Comparison of ENCODE assay signal across 9 cellular contexts in genomic region chr18:54647176-54647575, GRCh38. TPM values are rescaled to one million over a fixed set of nuclear protein-coding genes. Genes with fewer than 3 reads are reported as not detected.
DNase-seq lines count a peak whose midpoint lies in the region; ATAC-seq, FAIRE-seq and TF ChIP-seq lines count a peak whose summit lies in the region.
"Had no signal": no experiment of that assay in that cellular context is flagged by ENCODE, and none has a peak within 500 bp of the region (broad histone marks: within the 10 kb centered on the region; RNA-seq: fewer than 3 reads in every experiment).

No MANE protein-coding gene starts in this region.

- no peaks in the 10 kb centered on the region for H3K4me1 ChIP-seq in body of pancreas

- H3K4me1 Mint-ChIP-seq in activated T-helper 17 cell treated with anti-CD3 and anti-CD28 coated beads, Interleukin-2, amount 50 U/mL, for 72 hours = no peaks in the 10 kb centered on the region

- TF ChIP-seq CTCF in GM12872 (IDR thresholded peaks at IDR 0.05; ENCODE audit: insufficient read depth, low read depth, low read length) (peak; percentile 24; the same call in 2 of the 3 replicates), body of pancreas (IDR thresholded peaks at IDR 0.05) (peak; percentile 13 to 74 (median 63)), neural cell (IDR thresholded peaks at IDR 0.05; ENCODE audit: poor library complexity, severe bottlenecking) (peak; percentile 68)

- no peak overlapping the region for H3K4me2 ChIP-seq in neural cell (ENCODE audit: low read length)

- intact Hi-C loops in body of pancreas (cut with DNase I) = loop anchor here (10.0 kb wide), 1 partner anchor 92 kb away; no protein-coding TSS in a partner anchor

- no peaks in the 10 kb centered on the region for H3K36me3 Mint-ChIP-seq in activated T-helper 17 cell treated with anti-CD3 and anti-CD28 coated beads, Interleukin-2, amount 50 U/mL, for 72 hours (ENCODE audit: low read depth)

- H4K20me1 ChIP-seq in neural cell (ENCODE audit: insufficient read depth) = no peaks in the 10 kb centered on the region

- H2AFZ ChIP-seq in neural cell (ENCODE audit: low read depth, low read length) = no peak overlapping the region

- no peaks in the 10 kb centered on the region for H3K9me3 ChIP-seq in body of pancreas
- no peaks in the 10 kb centered on the region for H3K9me3 ChIP-seq in neural cell (ENCODE audit: low read length)

- WGBS in body of pancreas, 2 donors = 7 to 15% methylated on average over 2 of the region's 2 CpGs

- no peak overlapping the region for H3K4me3 Mint-ChIP-seq in activated T-helper 17 cell treated with anti-CD3 and anti-CD28 coated beads, Interleukin-2, amount 50 U/mL, for 72 hours

- H3K4me3 ChIP-seq in body of pancreas (no peak overlapping the region), neural cell (ENCODE audit: low read length) (no peak overlapping the region)

- H3K27ac Mint-ChIP-seq in activated T-helper 17 cell treated with anti-CD3 and anti-CD28 coated beads, Interleukin-2, amount 50 U/mL, for 72 hours = no peak overlapping the region

- TF ChIP-seq EP300 in neural cell (conservative IDR thresholded peaks at IDR 0.05; ENCODE audit: poor library complexity, severe bottlenecking) = no peak

- H3K79me2 ChIP-seq in neural cell (replicated peaks; ENCODE audit: insufficient read depth, low read length) = no peaks in the 10 kb centered on the region

- H3K27ac ChIP-seq in body of pancreas (no peak overlapping the region), neural cell (ENCODE audit: low read length) (no peak overlapping the region)

- H3K9me2 ChIP-seq in neural cell (ENCODE audit: insufficient read depth, low read length) = no peaks in the 10 kb centered on the region

- H3K27me3 ChIP-seq in body of pancreas = no peaks in the 10 kb centered on the region
- H3K27me3 ChIP-seq in neural cell (ENCODE audit: insufficient read depth, low read depth, low read length) = no peaks in the 10 kb centered on the region

- H3K9ac ChIP-seq in neural cell (ENCODE audit: low read length) = no peak overlapping the region

- TF ChIP-seq POLR2A in body of pancreas (IDR thresholded peaks at IDR 0.05) = no peak

- no peaks in the 10 kb centered on the region for H3F3A ChIP-seq in neural cell (ENCODE audit: insufficient read depth, low read length, poor library complexity, severe bottlenecking)

- peak; percentile 48 for DNase-seq in LoVo (ENCODE audit: low spot score)
- DNase-seq in body of pancreas = peak; percentile 25 to 54 (median 32)
- no peak for DNase-seq in NCI-H128 (lab: John Stamatoyannopoulos, UW; ENCODE audit: unreplicated experiment)
- DNase-seq in frontal cortex (ENCODE audit: low spot score in 2 of 2) = no peak
- DNase-seq: stimulated activated CD4-positive, alpha-beta T cell treated with anti-CD3 and anti-CD28 coated beads, Interleukin-4, amount 100 ng/mL, for 1 hour had no signal

- ATAC-seq in body of pancreas (peak; percentile 55), HG03280 (IDR thresholded peaks at IDR 0.05; ENCODE audit: unreplicated experiment) (no peak)
- no peak for ATAC-seq in activated T-helper 17 cell treated with anti-CD3 and anti-CD28 coated beads, Interleukin-2, amount 50 U/mL, for 72 hours (replicated peaks)

- TF ChIP-seq RAD21 in neural cell (conservative IDR thresholded peaks at IDR 0.05) = peak; percentile 71

- H3K9me3 Mint-ChIP-seq in activated T-helper 17 cell treated with anti-CD3 and anti-CD28 coated beads, Interleukin-2, amount 50 U/mL, for 72 hours = no peaks in the 10 kb centered on the region

- H3K27me3 Mint-ChIP-seq in activated T-helper 17 cell treated with anti-CD3 and anti-CD28 coated beads, Interleukin-2, amount 50 U/mL, for 72 hours = peaks cover 20% of the 10 kb centered on the region

- H3K36me3 ChIP-seq in body of pancreas (replicated peaks in 1 of 2; ENCODE audit: insufficient read depth in 1 of 2, low read depth in 2 of 2) = no peaks in the 10 kb centered on the region
- no peaks in the 10 kb centered on the region for H3K36me3 ChIP-seq in neural cell (ENCODE audit: insufficient read depth, low read length)

- FAIRE-seq in frontal cortex (lab: Jason Lieb, UNC) = no peak

TF ChIP-seq in neural cell, 6 proteins besides CTCF, POLR2A, EP300 and RAD21:
- TF ChIP-seq REST (IDR thresholded peaks at IDR 0.05; ENCODE audit: borderline replicate concordance) (no peak), SMC3 (conservative IDR thresholded peaks at IDR 0.05; ENCODE audit: poor library complexity) (peak; percentile 79), MXI1 (conservative IDR thresholded peaks at IDR 0.05; ENCODE audit: poor library complexity, severe bottlenecking) (no peak)

RNA-seq across cellular contexts. Expression of gene DYNAP, which starts 56.1 kb away (rescaled TPM):
- total RNA-seq in body of pancreas (not detected), frontal cortex (not detected)
- not detected in 2 replicates for polyA plus RNA-seq in neural cell
- polyA minus RNA-seq in neural cell = not detected in 2 replicates
- not detected for total RNA-seq in activated T-helper 17 cell treated with anti-CD3 and anti-CD28 coated beads, Interleukin-2, amount 50 U/mL, for 72 hours

Comparison
In these comparisons a context has a peak if more than half of its experiments do, and no peak if none do; other contexts are left out.
1. DNase-seq: peak in LoVo (single experiment) and body of pancreas (4 of 4); none in NCI-H128 (single experiment) and frontal cortex (0 of 2).
2. Peak in every context shown above with its lines, with median percentiles within 50 percentile points of each other: CTCF ChIP-seq.